Comparison of ENCODE assay signal across 12 cellular contexts in the genomic region with DNA sequence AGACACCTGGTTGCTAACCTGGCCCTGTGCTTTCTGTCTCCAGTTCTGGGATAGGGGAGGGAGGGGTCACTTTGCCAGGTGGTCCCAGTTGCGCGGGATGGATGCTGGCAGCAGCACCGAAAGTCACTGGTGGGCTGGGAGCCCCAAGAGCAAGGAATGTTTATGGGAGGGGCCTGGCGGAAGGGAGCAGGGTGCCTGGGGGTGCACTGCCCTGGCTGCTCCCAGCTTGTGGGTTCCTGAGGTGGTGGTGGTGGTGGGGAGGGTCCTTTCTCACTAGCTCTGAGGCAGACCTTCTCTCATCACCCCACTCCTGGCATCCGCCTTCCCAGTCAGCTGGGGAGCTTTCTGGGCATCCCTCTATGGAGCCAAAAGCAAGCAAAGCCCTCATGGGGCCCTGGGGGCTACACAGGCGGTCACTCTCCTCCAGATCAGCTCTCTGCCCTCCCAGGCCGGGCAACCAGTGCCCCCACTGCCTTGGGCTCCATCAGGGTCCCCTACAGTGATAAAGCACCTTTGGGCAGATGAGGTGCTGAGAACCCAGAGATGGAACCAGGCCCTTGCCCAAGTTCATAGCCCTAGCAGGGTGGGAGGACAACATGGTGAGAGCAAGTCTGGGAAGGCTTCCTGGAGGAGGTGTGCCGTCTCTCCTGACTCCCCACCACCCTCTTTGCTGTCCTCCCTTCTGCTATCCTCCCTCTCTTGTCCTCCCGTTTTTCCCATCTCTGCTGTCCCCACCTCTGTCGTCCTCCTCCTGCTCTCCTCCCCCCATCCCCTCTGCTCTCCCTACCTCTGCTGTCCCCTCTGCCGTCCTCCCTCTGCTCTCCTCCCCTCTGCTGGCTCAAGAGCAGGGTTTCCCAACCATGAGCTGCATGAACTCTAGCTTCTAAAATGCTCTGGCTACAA. TPM values are rescaled to one million over a fixed set of nuclear protein-coding genes. Genes with fewer than 3 reads are reported as not detected.
"Had no signal": no experiment of that assay in that cellular context is flagged by ENCODE, and none has a peak within 500 bp of the region (broad histone marks: within the 10 kb centered on the region; RNA-seq: fewer than 3 reads in every experiment).

No MANE protein-coding gene starts in this region.

- H3K4me3 Mint-ChIP-seq: activated CD4-positive, alpha-beta T cell treated with anti-CD3 and anti-CD28 coated beads for 36 hours; activated naive CD8-positive, alpha-beta T cell treated with anti-CD3 and anti-CD28 coated beads, Interleukin-2, amount 10 ng/mL, durations not matched to agents 7 days and 5 days; activated T-helper 17 cell treated with anti-CD3 and anti-CD28 coated beads, Interleukin-2, amount 50 U/mL, for 72 hours; effector memory CD8-positive, alpha-beta T cell; natural killer cell; stimulated activated memory B cell treated with anti-CD40 and anti-IgM and Interleukin-4, amounts not matched to agents 10 μg/mL and 1 μg/mL and 100 μg/mL, for 72 hours; T-helper 2 cell treated with Interferon-gamma antibody and Interleukin-4, amounts not matched to agents 5 μg/mL and 100 μg/mL, for 36 hours had no signal

- H3K4me1 Mint-ChIP-seq: activated CD4-positive, alpha-beta T cell treated with anti-CD3 and anti-CD28 coated beads for 36 hours; activated naive CD8-positive, alpha-beta T cell treated with anti-CD3 and anti-CD28 coated beads, Interleukin-2, amount 10 ng/mL, durations not matched to agents 7 days and 5 days; activated T-helper 17 cell treated with anti-CD3 and anti-CD28 coated beads, Interleukin-2, amount 50 U/mL, for 72 hours; natural killer cell had no signal

- H3K27ac ChIP-seq: parathyroid adenoma, sigmoid colon, spleen, thoracic aorta, upper lobe of right lung had no signal

- H3K36me3 Mint-ChIP-seq: natural killer cell had no signal

- H3K27ac Mint-ChIP-seq: activated CD4-positive, alpha-beta T cell treated with anti-CD3 and anti-CD28 coated beads for 36 hours; activated naive CD8-positive, alpha-beta T cell treated with anti-CD3 and anti-CD28 coated beads, Interleukin-2, amount 10 ng/mL, durations not matched to agents 7 days and 5 days; activated T-helper 17 cell treated with anti-CD3 and anti-CD28 coated beads, Interleukin-2, amount 50 U/mL, for 72 hours; effector memory CD8-positive, alpha-beta T cell; natural killer cell; stimulated activated memory B cell treated with anti-CD40 and anti-IgM and Interleukin-4, amounts not matched to agents 10 μg/mL and 1 μg/mL and 100 μg/mL, for 72 hours; T-helper 2 cell treated with Interferon-gamma antibody and Interleukin-4, amounts not matched to agents 5 μg/mL and 100 μg/mL, for 36 hours had no signal

- H3K27me3 Mint-ChIP-seq: activated CD4-positive, alpha-beta T cell treated with anti-CD3 and anti-CD28 coated beads for 36 hours; activated naive CD8-positive, alpha-beta T cell treated with anti-CD3 and anti-CD28 coated beads, Interleukin-2, amount 10 ng/mL, durations not matched to agents 7 days and 5 days; activated T-helper 17 cell treated with anti-CD3 and anti-CD28 coated beads, Interleukin-2, amount 50 U/mL, for 72 hours; effector memory CD8-positive, alpha-beta T cell had no signal

- H3K9me3 Mint-ChIP-seq: activated naive CD8-positive, alpha-beta T cell treated with anti-CD3 and anti-CD28 coated beads, Interleukin-2, amount 10 ng/mL, durations not matched to agents 7 days and 5 days; activated T-helper 17 cell treated with anti-CD3 and anti-CD28 coated beads, Interleukin-2, amount 50 U/mL, for 72 hours; effector memory CD8-positive, alpha-beta T cell; natural killer cell; stimulated activated memory B cell treated with anti-CD40 and anti-IgM and Interleukin-4, amounts not matched to agents 10 μg/mL and 1 μg/mL and 100 μg/mL, for 72 hours; T-helper 2 cell treated with Interferon-gamma antibody and Interleukin-4, amounts not matched to agents 5 μg/mL and 100 μg/mL, for 36 hours had no signal

RNA-seq across cellular contexts. Expression of gene FGFR3, which starts 16.0 kb away (rescaled TPM):
- total RNA-seq: natural killer cell had no signal
